In the genomic region with DNA sequence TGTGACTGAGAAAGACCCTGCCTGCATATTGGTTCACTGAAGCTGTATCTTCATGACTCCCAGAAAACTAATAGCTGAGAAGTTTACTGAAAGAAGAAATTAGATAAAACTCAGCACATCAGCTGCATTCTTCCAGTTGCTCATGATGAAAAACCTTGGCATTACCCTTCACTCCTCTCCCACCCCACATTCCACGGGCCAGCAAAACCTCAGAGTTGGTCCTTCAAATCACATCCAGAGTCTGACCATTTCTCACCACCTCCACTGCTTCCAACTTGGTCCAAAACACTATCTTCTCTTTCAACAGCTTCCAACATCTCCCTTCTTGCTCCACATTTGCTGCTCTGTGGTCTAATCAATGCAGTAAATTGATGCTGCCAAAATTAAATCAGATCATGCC, we compare ENCODE assay signal across 18 cellular contexts.
DNase-seq lines count a peak whose midpoint lies in the region; ATAC-seq, FAIRE-seq and TF ChIP-seq lines count a peak whose summit lies in the region.
"Had no signal": no experiment of that assay in that cellular context is flagged by ENCODE, and none has a peak within 500 bp of the region (broad histone marks: within the 10 kb centered on the region; RNA-seq: fewer than 3 reads in every experiment).

No MANE protein-coding gene starts in this region.

- H2AK5ac ChIP-seq in H1 (ENCODE audit: low read depth, low read length), result no peak overlapping the region

- no peak overlapping the region for H4K8ac ChIP-seq in H1 (ENCODE audit: extremely low read depth, insufficient read depth, low read length)

- H3K27me3 ChIP-seq in BLaER1, result no peaks in the 10 kb centered on the region
- H3K27me3 ChIP-seq in PC-3 (ENCODE audit: low read length), result no peaks in the 10 kb centered on the region
- H3K27me3 ChIP-seq in H1 (replicated peaks in 1 of 4; ENCODE audit: control insufficient read depth in 3 of 4, extremely low read depth in 1 of 4, insufficient read depth in 3 of 4, low read length in 3 of 4), result no peaks in the 10 kb centered on the region
- no peaks in the 10 kb centered on the region for H3K27me3 ChIP-seq in spleen (replicated peaks in 1 of 7)
- H3K27me3 ChIP-seq: cardiac muscle cell, right lobe of liver had no signal

- CTCF ChIA-PET in PC-3 (lab: Charles Lee), result interaction anchor here (1.2 kb wide), 1 partner anchor 481 kb away, joined by 3 read pairs; no protein-coding TSS in a partner anchor
- CTCF ChIA-PET in H1 (lab: Charles Lee; ENCODE audit: partially characterized antibody), result interaction anchor here (0.8 to 1.1 kb wide), 2 partner anchors 11 to 20 kb away, joined by 3 read pairs; no protein-coding TSS in a partner anchor

- TF ChIP-seq CTCF in PC-3 (conservative IDR thresholded peaks at IDR 0.05; ENCODE audit: low read depth, low read length), result no peak
- no peak for TF ChIP-seq CTCF in H1 (IDR thresholded peaks at IDR 0.05; ENCODE audit: control extremely low read depth in 1 of 3, insufficient read depth in 1 of 3, low read depth in 1 of 3, low read length in 3 of 3)
- no peak for TF ChIP-seq CTCF in spleen (IDR thresholded peaks at IDR 0.05 in 8 of 11, conservative IDR thresholded peaks at IDR 0.05 in 3 of 11)

- H3F3A ChIP-seq in PC-3 (ENCODE audit: low read length, unreplicated experiment), result no peaks in the 10 kb centered on the region

- no peak overlapping the region for H3K18ac ChIP-seq in H1 (ENCODE audit: extremely low read depth, low read length)

- H2BK20ac ChIP-seq in H1 (ENCODE audit: low read length), result no peak overlapping the region

- H3K9me3 ChIP-seq in BLaER1 (no peaks in the 10 kb centered on the region), PC-3 (ENCODE audit: low read length) (no peaks in the 10 kb centered on the region), H1 (ENCODE audit: insufficient read depth in 2 of 2, low read depth in 1 of 2, low read length in 1 of 2) (no peaks in the 10 kb centered on the region), spleen (no peaks in the 10 kb centered on the region)
- H3K9me3 ChIP-seq: neutrophil, right lobe of liver, thoracic aorta had no signal

- FAIRE-seq in H1 (lab: Jason Lieb, UNC), result no peak

- H3K4me1 ChIP-seq in BLaER1 (peaks cover 11% of the 10 kb centered on the region), PC-3 (ENCODE audit: insufficient read depth, low read length) (peaks cover 66% of the 10 kb centered on the region), H1 (replicated peaks in 1 of 4; ENCODE audit: control insufficient read depth in 3 of 4, insufficient read depth in 4 of 4, low read length in 3 of 4) (peaks cover 0 to 3% (median 0%) of the 10 kb centered on the region in 4 experiments; a peak in 3 of 7 replicates), spleen (peaks cover 0 to 13% (median 5%) of the 10 kb centered on the region in 6 donors)
- H3K4me1 ChIP-seq: right lobe of liver had no signal

- H3K79me1 ChIP-seq in H1 (ENCODE audit: low read depth, low read length), result no peaks in the 10 kb centered on the region

- peak; percentile 41 for DNase-seq in PC-3
- DNase-seq in H1 (ENCODE audit: low read depth in 1 of 2, low spot score in 2 of 2), result no peak
- DNase-seq in myocyte (ENCODE audit: low read depth), result peak; percentile 26
- DNase-seq in NOMO-1 treated with DMSO at 0.1 percent for 48 hours (lab: John Stamatoyannopoulos, UW; ENCODE audit: unreplicated experiment), result no peak
- DNase-seq in spleen, result no peak
- DNase-seq in NCI-H82 treated with DMSO at 0.1 percent for 48 hours (lab: John Stamatoyannopoulos, UW; ENCODE audit: unreplicated experiment), result no peak
- DNase-seq: activated T-cell treated with anti-CD3 and anti-CD28 coated beads, Interleukin-2, amount 50 U/mL, for 1 hour; DMS79 treated with DMSO at 0.1 percent for 48 hours; glutamatergic neuron; NCI-H1048; NCI-H2107; right lobe of liver had no signal

- POLR2A ChIA-PET in PC-3 (lab: Charles Lee; ENCODE audit: unreplicated experiment) (no interaction called here), H1 (lab: Charles Lee; ENCODE audit: partially characterized antibody) (interaction anchor here (1.1 kb wide), 1 partner anchor 24 kb away, joined by 3 read pairs; no protein-coding TSS in a partner anchor)

- no peak overlapping the region for H3K23ac ChIP-seq in H1 (ENCODE audit: insufficient read length)

- H3K23me2 ChIP-seq in H1 (ENCODE audit: low read depth, low read length), result no peaks in the 10 kb centered on the region

- no peak overlapping the region for H4K5ac ChIP-seq in H1 (ENCODE audit: insufficient read length, low read depth, low read length)

- H2BK15ac ChIP-seq in H1 (ENCODE audit: low read length), result no peak overlapping the region

- H2BK120ac ChIP-seq in H1 (replicated peaks; ENCODE audit: low read depth, low read length), result no peak overlapping the region

- no peak overlapping the region for H4K91ac ChIP-seq in H1 (replicated peaks; ENCODE audit: insufficient read length, low read length)

- H2AFZ ChIP-seq in PC-3 (ENCODE audit: low read length) (no peak overlapping the region), H1 (ENCODE audit: low read length) (peak overlapping the region; percentile 64; the same call in 1 of the 2 replicates)

- no peak for TF ChIP-seq RAD21 in H1 (IDR thresholded peaks at IDR 0.05 in 1 of 2, conservative IDR thresholded peaks at IDR 0.05 in 1 of 2; ENCODE audit: low read depth in 2 of 2, low read length in 2 of 2)

- peak overlapping the region; percentile 36 for H3K4me2 ChIP-seq in BLaER1
- peak overlapping the region; percentile 80 for H3K4me2 ChIP-seq in PC-3 (ENCODE audit: low read length)
- H3K4me2 ChIP-seq in H1 (ENCODE audit: insufficient read depth in 1 of 2, low read depth in 2 of 2, low read length in 2 of 2), result no peak overlapping the region

- H3K9ac ChIP-seq in BLaER1 (no peak overlapping the region), PC-3 (ENCODE audit: low read length) (peak overlapping the region; percentile 76), H1 (replicated peaks in 1 of 4; ENCODE audit: extremely low read depth in 1 of 4, low read depth in 3 of 4, low read length in 3 of 4) (no peak overlapping the region)

- no peak overlapping the region for H3K14ac ChIP-seq in H1 (ENCODE audit: insufficient read length)

- no peak overlapping the region for H2BK5ac ChIP-seq in H1 (ENCODE audit: low read depth, low read length)

- TF ChIP-seq POLR2A in H1 (IDR thresholded peaks at IDR 0.05; ENCODE audit: control extremely low read depth in 1 of 2, low read depth in 2 of 2, low read length in 2 of 2) (no peak), spleen (IDR thresholded peaks at IDR 0.05) (no peak)

- H4K20me1 ChIP-seq in BLaER1 (no peaks in the 10 kb centered on the region), PC-3 (ENCODE audit: low read length) (no peaks in the 10 kb centered on the region), H1 (replicated peaks in 1 of 2; ENCODE audit: control insufficient read depth in 1 of 2, insufficient read depth in 2 of 2, low read length in 2 of 2) (no peaks in the 10 kb centered on the region)

- BruUV-seq in PC-3 (replicated peaks; lab: Mats Ljungman, UMichigan), result no TSS peak

- H3K79me2 ChIP-seq in PC-3 (ENCODE audit: low read length) (no peaks in the 10 kb centered on the region), H1 (ENCODE audit: control insufficient read depth in 1 of 2, insufficient read depth in 2 of 2, low read length in 2 of 2) (no peaks in the 10 kb centered on the region)

- no peak overlapping the region for H3K56ac ChIP-seq in H1 (replicated peaks; ENCODE audit: insufficient read length, low read depth, low read length)

- TF ChIP-seq EP300 in H1 (IDR thresholded peaks at IDR 0.05; ENCODE audit: borderline replicate concordance in 1 of 2, low read depth in 2 of 2, low read length in 2 of 2), result no peak

- H3K27ac ChIP-seq in BLaER1 (no peak overlapping the region), PC-3 (ENCODE audit: low read length) (peak overlapping the region; percentile 98), H1 (ENCODE audit: low read depth, low read length) (no peak overlapping the region), spleen (no peak overlapping the region)
- H3K27ac ChIP-seq: cardiac muscle cell, neutrophil, right lobe of liver, thoracic aorta had no signal

- H3K36me3 ChIP-seq in BLaER1 (no peaks in the 10 kb centered on the region), PC-3 (ENCODE audit: low read depth, low read length) (no peaks in the 10 kb centered on the region), H1 (ENCODE audit: control insufficient read depth in 2 of 4, insufficient read depth in 4 of 4, low read length in 3 of 4) (no peaks in the 10 kb centered on the region), spleen (no peaks in the 10 kb centered on the region)
- H3K36me3 ChIP-seq: cardiac muscle cell, neutrophil, right lobe of liver, thoracic aorta had no signal

- no peak overlapping the region for H2BK12ac ChIP-seq in H1 (ENCODE audit: low read depth, low read length)

- H3K4ac ChIP-seq in H1 (replicated peaks; ENCODE audit: insufficient read length, low read depth, low read length), result no peak overlapping the region

- intact Hi-C loops in PC-3 (cut with micrococcal nuclease) (no loop called here), spleen (cut with DNase I; ENCODE audit: low total_unique reads) (no loop called here)

- no peak for ATAC-seq in PC-3
- no peak for ATAC-seq in HG03565 (IDR thresholded peaks at IDR 0.05; ENCODE audit: unreplicated experiment)
- ATAC-seq: Panc1 had no signal

- no peak overlapping the region for H3K4me3 ChIP-seq in BLaER1
- H3K4me3 ChIP-seq in PC-3 (ENCODE audit: low read length), result peak overlapping the region; percentile 32; the same call in 1 of the 2 replicates
- no peak overlapping the region for H3K4me3 ChIP-seq in H1 (ENCODE audit: extremely low read depth in 1 of 4, insufficient read depth in 2 of 4, low read depth in 3 of 4, low read length in 4 of 4)
- H3K4me3 ChIP-seq in spleen, result no peak overlapping the region
- H3K4me3 ChIP-seq: cardiac muscle cell, right lobe of liver, thoracic aorta had no signal

- WGBS in H1 (ENCODE audit: extremely low coverage in 1 of 2, insufficient coverage in 1 of 2, insufficient read length in 1 of 2, insufficient replicate concordance in 2 of 2, low coverage in 1 of 2, low lambda C conversion rate in 2 of 2, missing lambda C conversion rate in 1 of 2), 2 experiments, result 90% methylated on average over 1 of the region's 1 CpG; no CpG with 5 or more reads in 1 of the 2 experiments
- WGBS in spleen, 5 donors, result 77 to 100% (median 90%) methylated on average over 1 of the region's 1 CpG

- H3K9me2 ChIP-seq in PC-3 (replicated peaks; ENCODE audit: low read length), result no peaks in the 10 kb centered on the region

TF ChIP-seq in H1, 55 proteins besides CTCF, POLR2A, EP300 and RAD21:
- no peak for TF ChIP-seq SUZ12 (IDR thresholded peaks at IDR 0.05; ENCODE audit: low read length)
- TF ChIP-seq, protein P1, sequence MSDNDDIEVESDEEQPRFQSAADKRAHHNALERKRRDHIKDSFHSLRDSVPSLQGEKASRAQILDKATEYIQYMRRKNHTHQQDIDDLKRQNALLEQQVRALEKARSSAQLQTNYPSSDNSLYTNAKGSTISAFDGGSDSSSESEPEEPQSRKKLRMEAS (IDR thresholded peaks at IDR 0.05), result no peak
- TF ChIP-seq SP4 (IDR thresholded peaks at IDR 0.05; ENCODE audit: low read length), result no peak
- TF ChIP-seq SIX5 (IDR thresholded peaks at IDR 0.05; ENCODE audit: low read depth, low read length), result no peak

Comparison
In these comparisons a context has a peak if more than half of its experiments do, and no peak if none do; other contexts are left out.
1. H3K4me2 ChIP-seq: peak in BLaER1 (single experiment) and PC-3 (single experiment); none in H1 (0 of 2).
2. DNase-seq: peak in PC-3 (single experiment) and myocyte (single experiment); none in H1 (0 of 2), NOMO-1 treated with DMSO at 0.1 percent for 48 hours (single experiment), spleen (single experiment) and NCI-H82 treated with DMSO at 0.1 percent for 48 hours (single experiment).